Comparison of ENCODE assay signal across 10 cellular contexts in genomic region chr17:49997256-49997735, GRCh38. TPM values are rescaled to one million over a fixed set of nuclear protein-coding genes. Genes with fewer than 3 reads are reported as not detected.
A peak's percentile ranks its signal among the peaks of the same experiment; 100 is the strongest.
DNase-seq lines count a peak whose midpoint lies in the region; ATAC-seq and TF ChIP-seq lines count a peak whose summit lies in the region.
"Had no signal": no experiment of that assay in that cellular context is flagged by ENCODE, and none has a peak within 500 bp of the region (broad histone marks: within the 10 kb centered on the region; RNA-seq: fewer than 3 reads in every experiment).

No MANE protein-coding gene starts in this region.

- H3K4me3 ChIP-seq in Caco-2 (ENCODE audit: low read depth, low read length) (peak overlapping the region; percentile 38), IMR-90 (ENCODE audit: insufficient read depth, low read depth, low read length) (no peak overlapping the region)

- H3K36me3 ChIP-seq in Caco-2 (ENCODE audit: control insufficient read depth, insufficient read depth, low read length) = no peaks in the 10 kb centered on the region
- H3K36me3 ChIP-seq in IMR-90 (ENCODE audit: control insufficient read depth, insufficient read depth, low read length) = no peaks in the 10 kb centered on the region

- H4K8ac ChIP-seq in IMR-90 (ENCODE audit: low read depth in 2 of 2, low read length in 2 of 2) = no peak overlapping the region

- no peak overlapping the region for H3K27ac ChIP-seq in IMR-90 (ENCODE audit: insufficient read depth, low read length)

- H3K4ac ChIP-seq in IMR-90 (ENCODE audit: low read depth, low read length) = no peak overlapping the region

- POLR2A ChIA-PET in Caco-2 (lab: Charles Lee) (no interaction called here), IMR-90 (lab: Charles Lee; ENCODE audit: unreplicated experiment) (no interaction called here), MCF 10A (lab: Yijun Ruan, JAX) (interaction anchor here (0.6 to 3.2 kb wide), 7 partner anchors 10 to 369 kb away, joined by 3 to 12 read pairs (median 5); no protein-coding TSS in a partner anchor)
- POLR2A ChIA-PET in naive thymus-derived CD8-positive, alpha-beta T cell (lab: Charles Lee) = interaction anchor here (1.0 to 1.8 kb wide), 6 partner anchors 45 to 141 kb away, joined by 3 to 10 read pairs (median 6); no protein-coding TSS in a partner anchor

- no peak overlapping the region for H3K56ac ChIP-seq in IMR-90 (ENCODE audit: extremely low read depth, insufficient read depth, low read length)

- H2AK9ac ChIP-seq in IMR-90 (replicated peaks; ENCODE audit: low read depth, low read length, poor library complexity) = no peak overlapping the region

- dilution Hi-C loops in IMR-90 (cut with HindIII; ENCODE audit: low sequenced_read_pairs, unreplicated experiment) = no loop called here

- H2BK20ac ChIP-seq in IMR-90 (ENCODE audit: low read depth, low read length) = no peak overlapping the region

- no peak overlapping the region for H4K5ac ChIP-seq in IMR-90 (ENCODE audit: low read depth, low read length)

- H3K27me3 Mint-ChIP-seq in Caco-2 (ENCODE audit: insufficient read depth, unreplicated experiment) (peaks cover 14% of the 10 kb centered on the region), MCF 10A (ENCODE audit: insufficient read depth, unreplicated experiment) (peaks cover 83% of the 10 kb centered on the region)
- H3K27me3 Mint-ChIP-seq in naive thymus-derived CD8-positive, alpha-beta T cell = peaks cover 41 to 75% (median 73%) of the 10 kb centered on the region in 5 donors

- no peak overlapping the region for H2BK120ac ChIP-seq in IMR-90 (ENCODE audit: low read depth, low read length)

- no peak overlapping the region for H2AK5ac ChIP-seq in IMR-90 (ENCODE audit: low read depth, low read length)

- H3K9ac ChIP-seq in IMR-90 (ENCODE audit: low read depth, low read length) = no peak overlapping the region

- no peak overlapping the region for H4K91ac ChIP-seq in IMR-90 (ENCODE audit: insufficient read depth, low read depth, low read length)

- H3K36me3 Mint-ChIP-seq in Caco-2 (ENCODE audit: insufficient read depth, unreplicated experiment) (peaks cover 7% of the 10 kb centered on the region), MCF 10A (ENCODE audit: insufficient read depth, unreplicated experiment) (peaks cover 5% of the 10 kb centered on the region)
- peaks cover 0 to 4% (median 0%) of the 10 kb centered on the region in 3 donors for H3K36me3 Mint-ChIP-seq in naive thymus-derived CD8-positive, alpha-beta T cell
- H3K36me3 Mint-ChIP-seq: activated CD4-positive, alpha-beta memory T cell treated with anti-CD3 and anti-CD28 coated beads for 36 hours had no signal

- no peak overlapping the region for H2BK5ac ChIP-seq in IMR-90 (ENCODE audit: low read depth, low read length, poor library complexity, severe bottlenecking)

- H4K20me1 ChIP-seq in IMR-90 (ENCODE audit: insufficient read depth, low read length) = peaks cover 7% of the 10 kb centered on the region; the same call in 1 of the 2 replicates

- no peaks in the 10 kb centered on the region for H3K4me1 ChIP-seq in Caco-2
- H3K4me1 ChIP-seq in IMR-90 (ENCODE audit: control insufficient read depth, insufficient read depth, low read length) = peaks cover 3% of the 10 kb centered on the region; the same call in 1 of the 2 replicates

- H3K9me3 Mint-ChIP-seq in Caco-2 (ENCODE audit: unreplicated experiment) (no peaks in the 10 kb centered on the region), MCF 10A (ENCODE audit: unreplicated experiment) (no peaks in the 10 kb centered on the region)
- peaks cover 0 to 5% (median 0%) of the 10 kb centered on the region in 9 donors for H3K9me3 Mint-ChIP-seq in naive thymus-derived CD8-positive, alpha-beta T cell
- H3K9me3 Mint-ChIP-seq: activated CD4-positive, alpha-beta memory T cell treated with anti-CD3 and anti-CD28 coated beads for 36 hours had no signal

- no peak overlapping the region for H3K18ac ChIP-seq in IMR-90 (ENCODE audit: low read depth, low read length)

- intact Hi-C loops in Caco-2 (cut with micrococcal nuclease; ENCODE audit: unreplicated experiment) = loop anchor here (5.0 kb wide), 1 partner anchor 430 kb away; no protein-coding TSS in a partner anchor
- intact Hi-C loops in IMR-90 (cut with micrococcal nuclease) = loop anchor here (5.0 kb wide), 1 partner anchor 45 kb away; no protein-coding TSS in a partner anchor
- intact Hi-C loops in MCF 10A (cut with micrococcal nuclease) = loop anchor here (5.0 kb wide), 1 partner anchor 290 kb away; the partner anchor contains the start of gene SLC35B1

- H3K9me3 ChIP-seq in Caco-2 (no peaks in the 10 kb centered on the region), IMR-90 (ENCODE audit: control insufficient read depth, insufficient read depth, low read length) (peaks cover 2% of the 10 kb centered on the region; the same call in 1 of the 2 replicates)

- no peak overlapping the region for H3K4me2 ChIP-seq in IMR-90 (ENCODE audit: low read depth, low read length)

- H2AFZ ChIP-seq in IMR-90 (replicated peaks; ENCODE audit: low read length, poor library complexity) = peak overlapping the region; percentile 67

- no peaks in the 10 kb centered on the region for H3K27me3 ChIP-seq in Caco-2 (replicated peaks; ENCODE audit: control insufficient read depth, insufficient read depth, low read length)
- peaks cover 75% of the 10 kb centered on the region for H3K27me3 ChIP-seq in IMR-90 (ENCODE audit: control insufficient read depth, insufficient read depth, low read length)

- in situ Hi-C loops in IMR-90 (cut with MboI; ENCODE audit: low sequenced_read_pairs) = loop anchor here (5.0 to 10.0 kb wide), 3 partner anchors 135 to 425 kb away; partner anchors contain the start of gene SLC35B1
- in situ Hi-C loops in G401 (cut with HindIII; ENCODE audit: low sequenced_read_pairs) = loop anchor here (5.0 kb wide), 1 partner anchor 95 kb away; no protein-coding TSS in a partner anchor

- no peak overlapping the region for H2BK15ac ChIP-seq in IMR-90 (ENCODE audit: low read depth, low read length)

- H3K79me1 ChIP-seq in IMR-90 (ENCODE audit: low read depth in 1 of 2, low read length in 2 of 2) = no peaks in the 10 kb centered on the region

- peak overlapping the region; percentile 77 for H3K23ac ChIP-seq in IMR-90 (ENCODE audit: low read depth, low read length)

- H3K14ac ChIP-seq in IMR-90 (replicated peaks; ENCODE audit: low read depth, low read length) = no peak overlapping the region

- CTCF ChIA-PET in Caco-2 (lab: Charles Lee) = interaction anchor here (0.9 to 3.1 kb wide), 8 partner anchors 19 to 144 kb away, joined by 3 to 24 read pairs (median 6); no protein-coding TSS in a partner anchor
- CTCF ChIA-PET in IMR-90 (lab: Yijun Ruan, JAX) = interaction anchor here (0.6 to 3.7 kb wide), 7 partner anchors 13 to 301 kb away, joined by 3 to 21 read pairs (median 4); no protein-coding TSS in a partner anchor
- CTCF ChIA-PET in MCF 10A (lab: Yijun Ruan, JAX) = interaction anchor here (0.6 to 7.8 kb wide), 63 partner anchors 8 to 1064 kb away, joined by 3 to 241 read pairs (median 5); no protein-coding TSS in a partner anchor

- TF ChIP-seq CTCF in Caco-2 (IDR thresholded peaks at IDR 0.05; ENCODE audit: insufficient read depth in 1 of 2, low read depth in 1 of 2, low read length in 1 of 2, severe bottlenecking in 1 of 2, unreplicated experiment in 1 of 2) = no peak
- TF ChIP-seq CTCF in IMR-90 (conservative IDR thresholded peaks at IDR 0.05; ENCODE audit: low read depth, low read length) = no peak
- no peak for TF ChIP-seq CTCF in MCF 10A (IDR thresholded peaks at IDR 0.05; ENCODE audit: unreplicated experiment)

- no peaks in the 10 kb centered on the region for H3K9me1 ChIP-seq in IMR-90 (ENCODE audit: insufficient read depth, low read length)

- no peak for DNase-seq in Caco-2
- no peak for DNase-seq in IMR-90
- peak; percentile 42 for DNase-seq in MCF 10A (ENCODE audit: unreplicated experiment)
- no peak for DNase-seq in naive thymus-derived CD8-positive, alpha-beta T cell
- no peak for DNase-seq in NCI-H345 (lab: John Stamatoyannopoulos, UW)
- no peak for DNase-seq in G401 (ENCODE audit: low spot score)
- DNase-seq in NCI-H82 treated with DMSO at 0.1 percent for 48 hours (lab: John Stamatoyannopoulos, UW; ENCODE audit: unreplicated experiment) = no peak
- DNase-seq in activated gamma-delta T cell (lab: John Stamatoyannopoulos, UW) = no peak

- peaks cover 14% of the 10 kb centered on the region for H3K4me1 Mint-ChIP-seq in Caco-2 (ENCODE audit: low read depth, unreplicated experiment)
- peaks cover 24% of the 10 kb centered on the region for H3K4me1 Mint-ChIP-seq in MCF 10A (ENCODE audit: insufficient read depth, unreplicated experiment)
- peaks cover 27 to 37% (median 36%) of the 10 kb centered on the region in 4 donors for H3K4me1 Mint-ChIP-seq in naive thymus-derived CD8-positive, alpha-beta T cell

- BruUV-seq in Caco-2 (replicated peaks; lab: Mats Ljungman, UMichigan) (no TSS peak), IMR-90 (replicated peaks; lab: Mats Ljungman, UMichigan) (no TSS peak), MCF 10A (replicated peaks; lab: Mats Ljungman, UMichigan) (no TSS peak)

- peak overlapping the region; percentile 31 for H3K4me3 Mint-ChIP-seq in Caco-2 (ENCODE audit: unreplicated experiment)
- H3K4me3 Mint-ChIP-seq in MCF 10A (ENCODE audit: unreplicated experiment) = peak overlapping the region; percentile 61
- peak overlapping the region in 8 of 10 donors; percentile 16 to 72 (median 58) for H3K4me3 Mint-ChIP-seq in naive thymus-derived CD8-positive, alpha-beta T cell

- ATAC-seq in IMR-90 (ENCODE audit: low read depth) = no peak
- ATAC-seq in naive thymus-derived CD8-positive, alpha-beta T cell = no peak

- no peak for TF ChIP-seq POLR2A in IMR-90 (IDR thresholded peaks at IDR 0.05; ENCODE audit: low read depth, low read length)

- no CpG with 5 or more reads among the region's 8 CpGs for WGBS in IMR-90 (ENCODE audit: extremely low coverage in 2 of 2, insufficient read length in 1 of 2), 2 experiments

- H3K27ac Mint-ChIP-seq in Caco-2 (ENCODE audit: unreplicated experiment) (no peak overlapping the region), MCF 10A (ENCODE audit: low read depth, unreplicated experiment) (no peak overlapping the region)
- H3K27ac Mint-ChIP-seq in naive thymus-derived CD8-positive, alpha-beta T cell = no peak overlapping the region
- H3K27ac Mint-ChIP-seq: activated CD4-positive, alpha-beta memory T cell treated with anti-CD3 and anti-CD28 coated beads for 36 hours had no signal

- TF ChIP-seq RAD21 in IMR-90 (IDR thresholded peaks at IDR 0.05; ENCODE audit: low read length) = no peak

RNA-seq across cellular contexts. Expression of gene DLX3, which starts 2.3 kb away (rescaled TPM):
- total RNA-seq in Caco-2 (2022) (3.9 and 4.9 TPM in 2 replicates), IMR-90 (2012; rRNA removed) (not detected in 2 replicates), MCF 10A (2022) (not detected in 2 replicates)
- polyA plus RNA-seq in IMR-90 (2012; rRNA removed) = not detected in 2 replicates
- polyA plus RNA-seq in IMR-90 (2012; cell fraction: cytosol; rRNA removed) = not detected in 2 replicates
- not detected in 2 replicates for polyA plus RNA-seq in IMR-90 (2012; cell fraction: nucleus; rRNA removed; ENCODE audit: low replicate concordance)
- total RNA-seq in naive thymus-derived CD8-positive, alpha-beta T cell = under 1 TPM in 1 of 2 experiments, not detected in 1; 0.18 TPM
- under 1 TPM; 0.09 to 0.32 (median 0.26) TPM for polyA plus RNA-seq in naive thymus-derived CD8-positive, alpha-beta T cell
- total RNA-seq in G401 (2014; rRNA removed; shearing (Covaris generic)) = 6.3 and 11.2 TPM in 2 replicates
- total RNA-seq: activated CD4-positive, alpha-beta memory T cell treated with anti-CD3 and anti-CD28 coated beads for 36 hours; Daoy had no signal

RNA-seq across cellular contexts. Expression of gene DLX4, which starts 28.3 kb away (rescaled TPM):
- total RNA-seq in Caco-2 (2022) (27.0 and 33.1 TPM in 2 replicates), IMR-90 (2012; rRNA removed) (not detected in 2 replicates), MCF 10A (2022) (0.32 and 0.56 TPM in 2 replicates)
- not detected in 2 replicates for polyA plus RNA-seq in IMR-90 (2012; rRNA removed)
- polyA plus RNA-seq in IMR-90 (2012; cell fraction: cytosol; rRNA removed) = not detected in 2 replicates
- 0.13 and 0.17 TPM in 2 replicates for polyA plus RNA-seq in IMR-90 (2012; cell fraction: nucleus; rRNA removed; ENCODE audit: low replicate concordance)
- total RNA-seq in naive thymus-derived CD8-positive, alpha-beta T cell = 1 to 10 TPM in 1 of 2 experiments, under 1 TPM in 1; 0.88 to 1.4 TPM
- under 1 TPM in 1 of 3 donors, not detected in 2; 0.11 TPM for polyA plus RNA-seq in naive thymus-derived CD8-positive, alpha-beta T cell
- total RNA-seq in G401 (2014; rRNA removed; shearing (Covaris generic)) = 22.6 and 23.7 TPM in 2 replicates

RNA-seq across cellular contexts. Expression of gene ITGA3, which starts 58.6 kb away (rescaled TPM):
- total RNA-seq in Caco-2 (2022) (10.4 and 14.7 TPM in 2 replicates), IMR-90 (2012; rRNA removed) (78.0 and 80.0 TPM in 2 replicates), MCF 10A (2022) (588 and 717 TPM in 2 replicates)
- polyA plus RNA-seq in IMR-90 (2012; rRNA removed) = 202 and 213 TPM in 2 replicates
- polyA plus RNA-seq in IMR-90 (2012; cell fraction: cytosol; rRNA removed) = 91.6 and 164 TPM in 2 replicates
- 230 and 543 TPM in 2 replicates for polyA plus RNA-seq in IMR-90 (2012; cell fraction: nucleus; rRNA removed; ENCODE audit: low replicate concordance)
- 1 to 10 TPM; 8.0 to 8.5 TPM for total RNA-seq in naive thymus-derived CD8-positive, alpha-beta T cell
- 1 to 10 TPM in 2 of 3 donors, under 1 TPM in 1; 0.40 to 1.5 (median 1.4) TPM for polyA plus RNA-seq in naive thymus-derived CD8-positive, alpha-beta T cell
- 12.2 and 14.5 TPM in 2 replicates for total RNA-seq in G401 (2014; rRNA removed; shearing (Covaris generic))

Comparison
In these comparisons a context has a peak if more than half of its experiments do, and no peak if none do; other contexts are left out.
1. POLR2A ChIA-PET loops: an anchor here in MCF 10A (0.6 to 3.2 kb wide) and naive thymus-derived CD8-positive, alpha-beta T cell (1.0 to 1.8 kb wide); none called in Caco-2 and IMR-90.